In the genomic region with DNA sequence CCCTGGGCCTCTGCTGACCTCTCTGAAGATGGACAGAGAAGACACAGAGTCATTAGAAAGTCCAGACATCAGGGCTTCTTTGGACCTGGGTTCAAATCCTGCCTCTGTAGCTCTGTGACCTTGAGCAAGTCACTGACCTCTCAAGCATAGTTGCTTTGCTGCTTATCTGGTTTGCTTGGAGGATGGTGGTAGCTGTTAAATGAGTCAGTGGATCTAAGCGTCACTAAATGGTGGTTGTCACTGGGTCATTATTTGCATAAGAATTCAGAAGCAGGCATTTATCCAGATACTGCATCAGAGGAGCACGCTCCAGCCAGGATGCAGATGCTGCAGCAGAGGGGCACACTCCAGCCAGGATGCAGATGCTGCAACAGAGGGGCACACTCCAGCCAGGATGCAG, we compare ENCODE assay signal across 14 cellular contexts.
"Had no signal": no experiment of that assay in that cellular context is flagged by ENCODE, and none has a peak within 500 bp of the region (broad histone marks: within the 10 kb centered on the region; RNA-seq: fewer than 3 reads in every experiment).

No MANE protein-coding gene starts in this region.

- H3K27me3 Mint-ChIP-seq: activated naive CD4-positive, alpha-beta T cell treated with anti-CD3 and anti-CD28 coated beads, Interleukin-2, amount 10 ng/mL, durations not matched to agents 7 days and 5 days had no signal

- H3K27ac Mint-ChIP-seq: activated naive CD4-positive, alpha-beta T cell treated with anti-CD3 and anti-CD28 coated beads, Interleukin-2, amount 10 ng/mL, durations not matched to agents 7 days and 5 days; activated T-helper 2 cell treated with anti-CD3 and anti-CD28 coated beads, Interferon-gamma antibody, Interleukin-2, Interleukin-4, amounts not matched to agents 10 μg/mL and 5 μg/mL and 100 μg/mL, durations not matched to agents 14 hours and 24 hours and 36 hours; nephron progenitor cell had no signal

- H3K27ac ChIP-seq: esophagus squamous epithelium, gastroesophageal sphincter, ovary, transverse colon had no signal

- H3K4me3 ChIP-seq: esophagus squamous epithelium, gastroesophageal sphincter, ovary, transverse colon had no signal

- H3K4me1 ChIP-seq: esophagus squamous epithelium, transverse colon had no signal

- H3K36me3 ChIP-seq: esophagus squamous epithelium, ovary, transverse colon had no signal

- H3K36me3 Mint-ChIP-seq: activated naive CD4-positive, alpha-beta T cell treated with anti-CD3 and anti-CD28 coated beads, Interleukin-2, amount 10 ng/mL, durations not matched to agents 7 days and 5 days had no signal

- H3K4me1 Mint-ChIP-seq: activated naive CD4-positive, alpha-beta T cell treated with anti-CD3 and anti-CD28 coated beads, Interleukin-2, amount 10 ng/mL, durations not matched to agents 7 days and 5 days had no signal

- FAIRE-seq: bronchial epithelial cell, endometrium had no signal

- H3K4me3 Mint-ChIP-seq: activated naive CD4-positive, alpha-beta T cell treated with anti-CD3 and anti-CD28 coated beads, Interleukin-2, amount 10 ng/mL, durations not matched to agents 7 days and 5 days; nephron progenitor cell had no signal

- H3K27me3 ChIP-seq: gastroesophageal sphincter, ovary, transverse colon had no signal

- ATAC-seq: gastroesophageal sphincter had no signal

- H3K9me3 Mint-ChIP-seq: activated naive CD4-positive, alpha-beta T cell treated with anti-CD3 and anti-CD28 coated beads, Interleukin-2, amount 10 ng/mL, durations not matched to agents 7 days and 5 days; activated T-helper 2 cell treated with anti-CD3 and anti-CD28 coated beads, Interferon-gamma antibody, Interleukin-2, Interleukin-4, amounts not matched to agents 10 μg/mL and 5 μg/mL and 100 μg/mL, durations not matched to agents 14 hours and 24 hours and 36 hours; nephron progenitor cell had no signal

- H3K9me3 ChIP-seq: esophagus squamous epithelium, gastroesophageal sphincter, ovary, transverse colon had no signal

- DNase-seq: activated CD4-positive, alpha-beta T cell treated with anti-CD3 and anti-CD28 coated beads, Interleukin-2, amount 50 U/mL, for 1 hour; activated naive CD4-positive, alpha-beta T cell treated with anti-CD3 and anti-CD28 coated beads, Interleukin-2, amount 10 ng/mL, durations not matched to agents 7 days and 5 days; activated T-cell treated with anti-CD3 and anti-CD28 coated beads for 4 hours; esophagus squamous epithelium; nephron progenitor cell; ovary; stimulated activated CD4-positive, alpha-beta T cell treated with anti-CD3 and anti-CD28 coated beads, Interleukin-12 subunit alpha, Interleukin-12 subunit beta, amount 100 ng/mL, for 4 hours; stimulated activated naive CD4-positive, alpha-beta T cell; substantia nigra; transverse colon had no signal
